ENCODE assay signal across 8 cellular contexts in the genomic region with DNA sequence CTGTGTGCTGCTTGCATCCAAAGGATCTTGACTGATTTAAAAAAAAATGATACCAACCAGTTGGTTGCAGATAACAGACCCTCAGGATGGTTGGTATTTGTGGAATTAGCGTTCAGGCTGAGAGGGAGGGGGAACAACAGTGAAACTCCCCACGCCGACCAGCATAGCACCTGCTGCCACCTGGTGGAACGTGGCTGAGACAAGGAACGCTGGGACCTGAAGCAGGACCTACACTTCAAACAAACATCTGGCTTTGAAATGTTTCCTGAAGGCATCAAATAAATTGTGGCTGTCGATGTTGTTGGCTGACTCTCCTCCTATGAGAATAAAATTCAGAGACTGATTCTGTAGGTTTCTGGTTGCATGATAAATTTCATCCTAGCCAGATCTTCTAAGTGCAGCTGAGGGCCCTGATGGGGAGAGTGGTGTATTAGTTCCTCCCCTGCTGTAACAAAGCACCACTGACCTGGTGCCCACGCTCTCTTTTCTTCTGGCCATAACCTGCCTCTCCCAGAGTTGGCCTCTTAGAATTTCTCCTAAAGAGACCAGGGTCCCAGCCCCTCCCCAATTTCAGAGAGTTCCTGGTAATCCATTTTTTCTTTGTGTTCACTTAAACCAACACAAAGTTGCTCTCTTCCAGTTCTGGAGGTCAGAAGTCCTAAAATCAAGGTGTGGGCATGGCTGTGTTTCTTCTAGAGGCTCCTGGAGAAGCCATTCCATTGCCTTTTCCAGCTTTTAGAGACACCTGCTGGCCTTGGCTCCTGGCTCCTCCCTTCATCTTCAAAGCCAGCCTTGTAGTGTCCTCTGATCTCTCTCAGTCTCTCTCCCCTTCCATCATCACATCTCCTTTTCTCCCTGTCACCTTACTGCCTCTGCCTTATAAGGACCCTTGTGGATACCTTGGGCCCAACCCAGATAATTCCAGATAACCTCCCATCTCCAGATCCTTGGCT. TPM values are rescaled to one million over a fixed set of nuclear protein-coding genes. Genes with fewer than 3 reads are reported as not detected.
DNase-seq lines count a peak whose midpoint lies in the region; ATAC-seq and TF ChIP-seq lines count a peak whose summit lies in the region.

No MANE protein-coding gene starts in this region.

- CTCF ChIA-PET in CD4-positive, alpha-beta T cell (lab: Charles Lee): interaction anchor here (2.1 kb wide), 1 partner anchor 17 kb away, joined by 5 read pairs; a partner anchor contains a TSS
- CTCF ChIA-PET in HEK293 (lab: Yijun Ruan, JAX): interaction anchor here (0.6 to 5.0 kb wide), 11 partner anchors 13 to 264 kb away, joined by 3 to 30 read pairs (median 3); a partner anchor contains a TSS

- no peak overlapping the region for H3K27ac ChIP-seq in CD4-positive, alpha-beta T cell (ENCODE audit: low read depth, low read length)
- H3K27ac ChIP-seq in HEK293 (ENCODE audit: extremely low read depth, low read depth, low read length) (no peak overlapping the region), SU-DHL-6 (ENCODE audit: low read depth, low read length) (no peak overlapping the region)

- no peaks in the 10 kb centered on the region for H3K9me2 ChIP-seq in SU-DHL-6 (replicated peaks; ENCODE audit: insufficient read depth, low read length)

- in situ Hi-C loops in astrocyte of the spinal cord (cut with HindIII; ENCODE audit: low sequenced_read_pairs): no loop called here

- H3K79me2 ChIP-seq in SU-DHL-6 (ENCODE audit: insufficient read depth, low read length): no peaks in the 10 kb centered on the region

- H2AFZ ChIP-seq in SU-DHL-6 (ENCODE audit: low read depth, low read length, severe bottlenecking): no peak overlapping the region

- no peaks in the 10 kb centered on the region for H3K9me3 Mint-ChIP-seq in CD4-positive, alpha-beta T cell

- H3K4me3 ChIP-seq in HEK293 (ENCODE audit: low read depth, low read length): no peak overlapping the region
- H3K4me3 ChIP-seq in SU-DHL-6 (ENCODE audit: insufficient read depth, low read length, poor library complexity, severe bottlenecking): no peak overlapping the region
- H3K4me3 ChIP-seq in astrocyte of the spinal cord (ENCODE audit: low read depth, low read length): peak overlapping the region; percentile 1

- peak in 9 of 10 experiments; percentile 27 to 58 (median 40) for DNase-seq in CD4-positive, alpha-beta T cell
- DNase-seq in astrocyte of the spinal cord (ENCODE audit: low read depth, low spot score): peak; percentile 33
- peak; percentile 84 for DNase-seq in islet precursor cell
- DNase-seq in stimulated activated CD4-positive, alpha-beta T cell treated with anti-CD3 and anti-CD28 coated beads, TNF-alpha, amount 100 ng/mL, for 24 hours (ENCODE audit: low read depth in 3 of 3): peak in 2 of 3 experiments; percentile 5 to 41
- DNase-seq in mesenteric fat pad (ENCODE audit: low spot score): no peak
- DNase-seq in SW 1271 (lab: John Stamatoyannopoulos, UW): no peak

- ATAC-seq in CD4-positive, alpha-beta T cell (ENCODE audit: poor library complexity): peak; percentile 81

- H3K4me3 Mint-ChIP-seq in CD4-positive, alpha-beta T cell: no peak overlapping the region

- H3K27ac Mint-ChIP-seq in CD4-positive, alpha-beta T cell: no peak overlapping the region

- H3K36me3 Mint-ChIP-seq in CD4-positive, alpha-beta T cell (ENCODE audit: low read depth): peaks cover 9% of the 10 kb centered on the region

- no peaks in the 10 kb centered on the region for H3K4me1 ChIP-seq in HEK293 (ENCODE audit: control insufficient read depth, insufficient read depth, low read length)

- H3K27me3 Mint-ChIP-seq in CD4-positive, alpha-beta T cell: peaks cover 13% of the 10 kb centered on the region

- H4K20me1 ChIP-seq in SU-DHL-6 (ENCODE audit: low read depth, low read length): no peaks in the 10 kb centered on the region

- no peaks in the 10 kb centered on the region for H3F3A ChIP-seq in SU-DHL-6 (ENCODE audit: insufficient read depth)

- peak; percentile 72 for TF ChIP-seq CTCF in CD4-positive, alpha-beta T cell (IDR thresholded peaks at IDR 0.05)
- TF ChIP-seq CTCF in HEK293 (tag by site-specific recombination; IDR thresholded peaks at IDR 0.05) (peak; percentile 82), SU-DHL-6 (IDR thresholded peaks at IDR 0.05; ENCODE audit: insufficient read depth, low read length, poor library complexity, severe bottlenecking) (peak; percentile 70), astrocyte of the spinal cord (IDR thresholded peaks at IDR 0.05; ENCODE audit: low read depth, low read length) (peak; percentile 84)

- H3K9ac ChIP-seq in SU-DHL-6 (ENCODE audit: low read length): no peak overlapping the region

- H3K27me3 ChIP-seq in CD4-positive, alpha-beta T cell (ENCODE audit: control insufficient read depth, insufficient read depth, low read length): no peaks in the 10 kb centered on the region
- H3K27me3 ChIP-seq in SU-DHL-6 (ENCODE audit: low read length): no peaks in the 10 kb centered on the region

- H3K9me3 ChIP-seq in CD4-positive, alpha-beta T cell (ENCODE audit: control insufficient read depth, low read length): no peaks in the 10 kb centered on the region
- H3K9me3 ChIP-seq in HEK293 (ENCODE audit: control insufficient read depth, insufficient read depth, low read depth, low read length): no peaks in the 10 kb centered on the region
- H3K9me3 ChIP-seq in SU-DHL-6 (ENCODE audit: insufficient read depth, low read length): no peaks in the 10 kb centered on the region

- intact Hi-C loops in CD4-positive, alpha-beta T cell (cut with DNase I, micrococcal nuclease): loop anchor here in 1 of 2 experiments (5.0 kb wide), 2 partner anchors 75 to 870 kb away; no protein-coding TSS in a partner anchor

- POLR2A ChIA-PET in CD4-positive, alpha-beta T cell (lab: Charles Lee): no interaction called here
- POLR2A ChIA-PET in HEK293 (lab: Yijun Ruan, JAX): no interaction called here

- no peak overlapping the region for H3K4me2 ChIP-seq in SU-DHL-6 (ENCODE audit: low read depth, low read length, poor library complexity, severe bottlenecking)

- H3K4me1 Mint-ChIP-seq in CD4-positive, alpha-beta T cell (ENCODE audit: low read depth): peaks cover 7% of the 10 kb centered on the region

- H3K36me3 ChIP-seq in HEK293 (ENCODE audit: control insufficient read depth in 2 of 2, insufficient read depth in 1 of 2, low read length in 2 of 2): no peaks in the 10 kb centered on the region
- H3K36me3 ChIP-seq in SU-DHL-6 (ENCODE audit: low read length): no peaks in the 10 kb centered on the region

TF ChIP-seq in HEK293, 187 proteins besides CTCF, POLR2A, EP300 and RAD21 (continues in another document):
- TF ChIP-seq KLF1 (tag by site-specific recombination; IDR thresholded peaks at IDR 0.05) (no peak), ZNF624 (tag by site-specific recombination; IDR thresholded peaks at IDR 0.05) (no peak), BCL11A (tag by site-specific recombination; IDR thresholded peaks at IDR 0.05; ENCODE audit: low read depth) (no peak), ZNF792 (tag by site-specific recombination; IDR thresholded peaks at IDR 0.05) (no peak), ZNF654 (tag by site-specific recombination; IDR thresholded peaks at IDR 0.05; ENCODE audit: low read depth) (peak; percentile 54), ZNF560 (tag by site-specific recombination; IDR thresholded peaks at IDR 0.05; ENCODE audit: borderline replicate concordance) (no peak), HOXD13 (CRISPR knock-in tag; IDR thresholded peaks at IDR 0.05; ENCODE audit: borderline replicate concordance) (no peak), ZBTB17 (tag by site-specific recombination; IDR thresholded peaks at IDR 0.05) (0 out of 2 replicates have a peak, but pooled peaks have one; percentile 33), SETDB1 (IDR thresholded peaks at IDR 0.05; ENCODE audit: insufficient read length, low read length) (no peak), ZNF2 (tag by site-specific recombination; IDR thresholded peaks at IDR 0.05) (no peak), SCRT2 (tag by site-specific recombination; IDR thresholded peaks at IDR 0.05) (peak; percentile 41; the same call in 1 of the 2 replicates)
- TF ChIP-seq, protein P1, sequence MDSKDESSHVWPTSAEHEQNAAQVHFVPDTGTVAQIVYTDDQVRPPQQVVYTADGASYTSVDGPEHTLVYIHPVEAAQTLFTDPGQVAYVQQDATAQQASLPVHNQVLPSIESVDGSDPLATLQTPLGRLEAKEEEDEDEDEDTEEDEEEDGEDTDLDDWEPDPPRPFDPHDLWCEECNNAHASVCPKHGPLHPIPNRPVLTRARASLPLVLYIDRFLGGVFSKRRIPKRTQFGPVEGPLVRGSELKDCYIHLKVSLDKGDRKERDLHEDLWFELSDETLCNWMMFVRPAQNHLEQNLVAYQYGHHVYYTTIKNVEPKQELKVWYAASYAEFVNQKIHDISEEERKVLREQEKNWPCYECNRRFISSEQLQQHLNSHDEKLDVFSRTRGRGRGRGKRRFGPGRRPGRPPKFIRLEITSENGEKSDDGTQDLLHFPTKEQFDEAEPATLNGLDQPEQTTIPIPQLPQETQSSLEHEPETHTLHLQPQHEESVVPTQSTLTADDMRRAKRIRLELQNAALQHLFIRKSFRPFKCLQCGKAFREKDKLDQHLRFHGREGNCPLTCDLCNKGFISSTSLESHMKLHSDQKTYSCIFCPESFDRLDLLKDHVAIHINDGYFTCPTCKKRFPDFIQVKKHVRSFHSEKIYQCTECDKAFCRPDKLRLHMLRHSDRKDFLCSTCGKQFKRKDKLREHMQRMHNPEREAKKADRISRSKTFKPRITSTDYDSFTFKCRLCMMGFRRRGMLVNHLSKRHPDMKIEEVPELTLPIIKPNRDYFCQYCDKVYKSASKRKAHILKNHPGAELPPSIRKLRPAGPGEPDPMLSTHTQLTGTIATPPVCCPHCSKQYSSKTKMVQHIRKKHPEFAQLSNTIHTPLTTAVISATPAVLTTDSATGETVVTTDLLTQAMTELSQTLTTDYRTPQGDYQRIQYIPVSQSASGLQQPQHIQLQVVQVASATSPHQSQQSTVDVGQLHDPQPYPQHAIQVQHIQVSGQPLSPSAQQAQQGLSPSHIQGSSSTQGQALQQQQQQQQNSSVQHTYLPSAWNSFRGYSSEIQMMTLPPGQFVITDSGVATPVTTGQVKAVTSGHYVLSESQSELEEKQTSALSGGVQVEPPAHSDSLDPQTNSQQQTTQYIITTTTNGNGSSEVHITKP (tag by site-specific recombination; IDR thresholded peaks at IDR 0.05): 0 out of 2 replicates have a peak, but pooled peaks have one; percentile 42

RNA-seq across cellular contexts. Expression of a gene that starts 17.3 kb away (rescaled TPM):
- 10 to 100 TPM; 17.8 to 21.8 TPM for total RNA-seq in CD4-positive, alpha-beta T cell
- 168 TPM for total RNA-seq in mesenteric fat pad

RNA-seq across cellular contexts. Expression of a gene that starts 20.5 kb away (rescaled TPM):
- total RNA-seq in CD4-positive, alpha-beta T cell: not detected
- total RNA-seq in mesenteric fat pad: 51.4 TPM

RNA-seq across cellular contexts. Expression of a gene that starts 30.9 kb away (rescaled TPM):
- total RNA-seq in CD4-positive, alpha-beta T cell: 1 to 10 TPM; 6.4 to 7.3 TPM
- total RNA-seq in mesenteric fat pad: 82.3 TPM

Comparison
In these comparisons a context has a peak if more than half of its experiments do, and no peak if none do; other contexts are left out.
1. DNase-seq: peak in CD4-positive, alpha-beta T cell (9 of 10), astrocyte of the spinal cord (single experiment), islet precursor cell (single experiment) and stimulated activated CD4-positive, alpha-beta T cell treated with anti-CD3 and anti-CD28 coated beads, TNF-alpha, amount 100 ng/mL, for 24 hours (2 of 3); none in mesenteric fat pad (single experiment) and SW 1271 (0 of 2).
2. RNA of a gene that starts 20.5 kb away (total RNA-seq): 51.4 TPM in mesenteric fat pad (single experiment); not detected in CD4-positive, alpha-beta T cell; every median in the first group is over 10 times any median in the second.
3. RNA of a gene that starts 30.9 kb away (total RNA-seq): 82.3 TPM in mesenteric fat pad (single experiment); 6.4 to 7.3 TPM in CD4-positive, alpha-beta T cell; every median in the first group is over 10 times any median in the second.
4. Peak in every context shown above with its lines, with median percentiles within 50 percentile points of each other: CTCF ChIP-seq.